ENCODE assay signal across 8 cellular contexts in genomic region chr14:76844223-76844622, GRCh38. TPM values are rescaled to one million over a fixed set of nuclear protein-coding genes. Genes with fewer than 3 reads are reported as not detected.
DNase-seq lines count a peak whose midpoint lies in the region; ATAC-seq lines count a peak whose summit lies in the region.

No MANE protein-coding gene starts in this region.

- H3K36me3 Mint-ChIP-seq in activated T-cell treated with anti-CD3 and anti-CD28 coated beads, Interleukin-2, amount 50 U/mL, for 72 hours (ENCODE audit: insufficient read depth in 2 of 2) = no peaks in the 10 kb centered on the region

- peaks cover 7% of the 10 kb centered on the region for H3K4me1 Mint-ChIP-seq in activated T-cell treated with anti-CD3 and anti-CD28 coated beads, Interleukin-2, amount 50 U/mL, for 72 hours (ENCODE audit: low read depth)

- no peak overlapping the region for H3K27ac Mint-ChIP-seq in activated T-cell treated with anti-CD3 and anti-CD28 coated beads, Interleukin-2, amount 50 U/mL, for 72 hours

- no peak overlapping the region for H3K4me3 Mint-ChIP-seq in activated T-cell treated with anti-CD3 and anti-CD28 coated beads, Interleukin-2, amount 50 U/mL, for 72 hours

- H3K27me3 Mint-ChIP-seq in activated T-cell treated with anti-CD3 and anti-CD28 coated beads, Interleukin-2, amount 50 U/mL, for 72 hours (ENCODE audit: low read depth) = peaks cover 10% of the 10 kb centered on the region

- intact Hi-C loops in cardiac septum (cut with DNase I) = loop anchor here (1.0 kb wide), 1 partner anchor 20 kb away; no protein-coding TSS in a partner anchor

- H3K9me3 Mint-ChIP-seq in activated T-cell treated with anti-CD3 and anti-CD28 coated beads, Interleukin-2, amount 50 U/mL, for 72 hours = no peaks in the 10 kb centered on the region

- peak; percentile 100 for ATAC-seq in activated T-cell treated with anti-CD3 and anti-CD28 coated beads, Interleukin-2, amount 50 U/mL, for 72 hours (replicated peaks in 1 of 2)
- ATAC-seq in GM19351 (IDR thresholded peaks at IDR 0.05; ENCODE audit: unreplicated experiment) = no peak
- no peak for ATAC-seq in HG02623 (IDR thresholded peaks at IDR 0.05; ENCODE audit: unreplicated experiment)

- peak; percentile 74 for DNase-seq in CD1c-positive myeloid dendritic cell (ENCODE audit: extremely low spot score)
- peak; percentile 21 to 43 for DNase-seq in NOMO-1 (lab: John Stamatoyannopoulos, UW; ENCODE audit: unreplicated experiment in 2 of 2)
- peak; percentile 66 to 71 for DNase-seq in activated T-cell treated with anti-CD3 and anti-CD28 coated beads, Interleukin-2, amount 50 U/mL, for 72 hours
- DNase-seq in cardiac septum (ENCODE audit: low spot score) = peak; percentile 88
- DNase-seq in stimulated activated CD4-positive, alpha-beta T cell treated with anti-CD3 and anti-CD28 coated beads, Interleukin-2, amount 100 ng/mL, for 24 hours = peak; percentile 64 to 67
- DNase-seq in DMS53 treated with DMSO at 0.1 percent for 48 hours (lab: John Stamatoyannopoulos, UW; ENCODE audit: unreplicated experiment) = no peak

RNA-seq across cellular contexts. Expression of gene LRRC74A, which starts 18.0 kb away (rescaled TPM):
- total RNA-seq in activated T-cell treated with anti-CD3 and anti-CD28 coated beads, Interleukin-2, amount 50 U/mL, for 72 hours = not detected
- not detected for total RNA-seq in cardiac septum

RNA-seq across cellular contexts. Expression of gene ANGEL1, which starts 31.5 kb away (rescaled TPM):
- 10 to 100 TPM; 15.0 to 21.6 TPM for total RNA-seq in activated T-cell treated with anti-CD3 and anti-CD28 coated beads, Interleukin-2, amount 50 U/mL, for 72 hours
- total RNA-seq in cardiac septum = 12.4 TPM

Comparison
In these comparisons a context has a peak if more than half of its experiments do, and no peak if none do; other contexts are left out.
1. ATAC-seq: peak in activated T-cell treated with anti-CD3 and anti-CD28 coated beads, Interleukin-2, amount 50 U/mL, for 72 hours (2 of 2); none in GM19351 (single experiment) and HG02623 (single experiment).